ENCODE assay signal across 9 cellular contexts in the genomic region with DNA sequence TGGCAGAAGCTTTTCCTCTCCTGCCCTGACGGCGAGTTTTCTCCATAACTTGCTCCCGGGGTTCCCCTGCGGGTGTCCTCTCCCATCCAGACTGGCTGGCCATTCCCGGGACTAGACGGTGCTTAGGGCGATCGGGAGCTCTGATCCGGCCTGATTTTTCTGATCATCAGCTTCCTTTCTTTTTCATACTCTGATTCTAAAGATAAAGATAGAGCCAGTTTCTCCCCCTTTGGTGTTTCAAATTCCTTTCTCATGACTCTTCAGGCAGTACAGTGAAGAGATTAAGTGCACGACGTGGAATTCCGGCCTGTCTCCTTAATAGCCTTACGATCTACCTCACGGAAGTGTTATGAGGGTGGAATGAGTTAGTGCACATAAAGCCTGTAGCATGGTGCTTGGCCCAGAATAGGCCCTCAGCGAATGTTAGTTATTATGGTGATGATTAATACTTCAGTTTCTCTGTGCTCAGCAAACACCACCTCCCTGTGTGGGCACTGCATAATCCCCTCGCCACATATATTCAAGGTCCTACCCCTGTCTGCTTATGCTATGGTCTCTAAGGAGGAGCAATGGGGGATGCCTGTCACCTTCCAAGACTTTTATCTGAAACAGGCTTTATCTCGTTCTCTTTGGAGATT.
DNase-seq lines count a peak whose midpoint lies in the region; ATAC-seq, FAIRE-seq and TF ChIP-seq lines count a peak whose summit lies in the region.
"Had no signal": no experiment of that assay in that cellular context is flagged by ENCODE, and none has a peak within 500 bp of the region (broad histone marks: within the 10 kb centered on the region; RNA-seq: fewer than 3 reads in every experiment).

No MANE protein-coding gene starts in this region.

- intact Hi-C loops in esophagus squamous epithelium (cut with DNase I) (no loop called here), pancreas (cut with DNase I) (no loop called here)

- H3K36me3 ChIP-seq in esophagus squamous epithelium (no peaks in the 10 kb centered on the region), pancreas (no peaks in the 10 kb centered on the region)

- whole genome bisulfite sequencing in esophagus squamous epithelium, 2 donors = 32 to 54% methylated on average over 16 to 17 of the region's 17 CpGs
- 48 to 49% methylated on average over 17 of the region's 17 CpGs for WGBS in pancreas, 2 donors

- H3K4me1 ChIP-seq in esophagus squamous epithelium = peaks cover 4 to 17% (median 5%) of the 10 kb centered on the region in 3 donors
- no peaks in the 10 kb centered on the region for H3K4me1 ChIP-seq in pancreas

- ATAC-seq in pancreas (peak in 3 of 4 donors; percentile 54 to 62 (median 57)), HG03442 (IDR thresholded peaks at IDR 0.05; ENCODE audit: unreplicated experiment) (no peak)
- ATAC-seq in activated T-cell treated with anti-CD3 and anti-CD28 coated beads, Interleukin-2, amount 50 U/mL, for 4 hours = no peak

- peak; percentile 91 for FAIRE-seq in RCC 7860 (lab: Jason Lieb, UNC)
- no peak for FAIRE-seq in pancreas (lab: Jason Lieb, UNC)

- H3K27me3 ChIP-seq in esophagus squamous epithelium (no peaks in the 10 kb centered on the region), pancreas (no peaks in the 10 kb centered on the region)

- TF ChIP-seq POLR2A in esophagus squamous epithelium (IDR thresholded peaks at IDR 0.05) = no peak

- no peak for TF ChIP-seq CTCF in esophagus squamous epithelium (IDR thresholded peaks at IDR 0.05)
- TF ChIP-seq CTCF in pancreas (IDR thresholded peaks at IDR 0.05) = no peak

- DNase-seq in GM03348 (ENCODE audit: low spot score) (peak; percentile 23), RCC 7860 (ENCODE audit: low spot score) (peak; percentile 97), esophagus squamous epithelium (lab: John Stamatoyannopoulos, UW) (no peak), pancreas (no peak), NK-92 (lab: John Stamatoyannopoulos, UW; ENCODE audit: unreplicated experiment) (no peak), putamen (ENCODE audit: low spot score) (no peak)
- DNase-seq in activated T-cell treated with anti-CD3 and anti-CD28 coated beads, Interleukin-2, amount 50 U/mL, for 4 hours = no peak
- DNase-seq: activated naive CD4-positive, alpha-beta T cell treated with anti-CD3 and anti-CD28 coated beads for 36 hours had no signal

- H3K9me3 Mint-ChIP-seq in activated T-cell treated with anti-CD3 and anti-CD28 coated beads, Interleukin-2, amount 50 U/mL, for 4 hours = peaks cover 12% of the 10 kb centered on the region

- no peaks in the 10 kb centered on the region for H3K36me3 Mint-ChIP-seq in activated T-cell treated with anti-CD3 and anti-CD28 coated beads, Interleukin-2, amount 50 U/mL, for 4 hours (ENCODE audit: insufficient read depth)

- H3K4me3 ChIP-seq in esophagus squamous epithelium = peak overlapping the region in 3 of 4 donors; percentile 4 to 40 (median 24)
- no peak overlapping the region for H3K4me3 ChIP-seq in pancreas

- H3K9me3 ChIP-seq in esophagus squamous epithelium = no peaks in the 10 kb centered on the region
- H3K9me3 ChIP-seq in pancreas = no peaks in the 10 kb centered on the region

- H3K4me1 Mint-ChIP-seq in activated T-cell treated with anti-CD3 and anti-CD28 coated beads, Interleukin-2, amount 50 U/mL, for 4 hours (ENCODE audit: low read depth) = no peaks in the 10 kb centered on the region

- H3K27ac ChIP-seq in esophagus squamous epithelium = peak overlapping the region in 2 of 4 donors; percentile 42 to 50
- no peak overlapping the region for H3K27ac ChIP-seq in pancreas

- no peak overlapping the region for H3K4me3 Mint-ChIP-seq in activated T-cell treated with anti-CD3 and anti-CD28 coated beads, Interleukin-2, amount 50 U/mL, for 4 hours
- H3K4me3 Mint-ChIP-seq: activated naive CD4-positive, alpha-beta T cell treated with anti-CD3 and anti-CD28 coated beads for 36 hours had no signal

- no peaks in the 10 kb centered on the region for H3K27me3 Mint-ChIP-seq in activated T-cell treated with anti-CD3 and anti-CD28 coated beads, Interleukin-2, amount 50 U/mL, for 4 hours (ENCODE audit: low read depth)

Comparison
In these comparisons a context has a peak if more than half of its experiments do, and no peak if none do; other contexts are left out.
1. DNase-seq: peak in GM03348 (single experiment) and RCC 7860 (single experiment); none in esophagus squamous epithelium (single experiment), pancreas (0 of 6), NK-92 (single experiment), putamen (single experiment) and activated T-cell treated with anti-CD3 and anti-CD28 coated beads, Interleukin-2, amount 50 U/mL, for 4 hours (single experiment).
2. H3K4me3 ChIP-seq: peak in esophagus squamous epithelium (3 of 4); none in pancreas (0 of 4).
3. ATAC-seq: peak in pancreas (3 of 4); none in HG03442 (single experiment) and activated T-cell treated with anti-CD3 and anti-CD28 coated beads, Interleukin-2, amount 50 U/mL, for 4 hours (0 of 2).